Comparison of ENCODE assay signal across 25 cellular contexts in genomic region chr1:78089015-78089414, GRCh38.
"Had no signal": no experiment of that assay in that cellular context is flagged by ENCODE, and none has a peak within 500 bp of the region (broad histone marks: within the 10 kb centered on the region; RNA-seq: fewer than 3 reads in every experiment).

No MANE protein-coding gene starts in this region.

- H3K9me3 ChIP-seq: prostate gland, sigmoid colon had no signal

- DNase-seq: cerebellar nuclear complex; effector CD8-positive, alpha-beta T cell; endodermal cell; esophagus squamous epithelium; head of caudate nucleus; mesenchymal stem cell; naive thymus-derived CD4-positive, alpha-beta T cell; sigmoid colon; spleen; stimulated activated CD4-positive, alpha-beta T cell treated with anti-CD3 and anti-CD28 coated beads, Interleukin-2, amount 100 ng/mL, for 48 hours; stimulated activated naive B cell treated with anti-CD40 and anti-IgM and Interleukin-4, amounts not matched to agents 10 μg/mL and 1 μg/mL and 100 μg/mL, for 72 hours; upper lobe of left lung had no signal

- H3K27me3 Mint-ChIP-seq: dendritic cell treated with granulocyte-macrophage colony-stimulating factor and Interleukin-4, amounts not matched to agents 40 ng/mL and 50 ng/mL, for 4 days; stimulated activated naive CD8-positive, alpha-beta T cell treated with anti-CD3 and anti-CD28 coated beads, Interleukin-15, Interleukin-2, amounts not matched to agents 100 ng/mL and 50 ng/mL, for 24 hours had no signal

- H2AFZ ChIP-seq: neural progenitor cell had no signal

- H3K27ac Mint-ChIP-seq: dendritic cell treated with granulocyte-macrophage colony-stimulating factor and Interleukin-4, amounts not matched to agents 40 ng/mL and 50 ng/mL, for 4 days; endodermal cell; mesothelial cell of epicardium; naive thymus-derived CD4-positive, alpha-beta T cell; nephron; neural progenitor cell; stimulated activated naive B cell treated with anti-CD40 and anti-IgM and Interleukin-4, amounts not matched to agents 10 μg/mL and 1 μg/mL and 100 μg/mL, for 72 hours; stimulated activated naive CD8-positive, alpha-beta T cell treated with anti-CD3 and anti-CD28 coated beads, Interleukin-15, Interleukin-2, amounts not matched to agents 100 ng/mL and 50 ng/mL, for 24 hours had no signal

- H3K4me3 Mint-ChIP-seq: dendritic cell treated with granulocyte-macrophage colony-stimulating factor and Interleukin-4, amounts not matched to agents 40 ng/mL and 50 ng/mL, for 4 days; endodermal cell; mesothelial cell of epicardium; naive thymus-derived CD4-positive, alpha-beta T cell; nephron; neural progenitor cell; stimulated activated naive B cell treated with anti-CD40 and anti-IgM and Interleukin-4, amounts not matched to agents 10 μg/mL and 1 μg/mL and 100 μg/mL, for 72 hours; stimulated activated naive CD8-positive, alpha-beta T cell treated with anti-CD3 and anti-CD28 coated beads, Interleukin-15, Interleukin-2, amounts not matched to agents 100 ng/mL and 50 ng/mL, for 24 hours had no signal

- FAIRE-seq: colon, frontal cortex, keratinocyte, urothelium cell line had no signal

- H3K4me3 ChIP-seq: esophagus squamous epithelium, neural progenitor cell, prostate gland, right atrium auricular region, sigmoid colon, spleen, thoracic aorta, tibial nerve, upper lobe of left lung had no signal

- H3K4me2 ChIP-seq: neural progenitor cell had no signal

- ATAC-seq: naive thymus-derived CD4-positive, alpha-beta T cell had no signal

- H3K27me3 ChIP-seq: esophagus squamous epithelium, neural progenitor cell, right atrium auricular region, sigmoid colon, spleen, tibial nerve, upper lobe of left lung had no signal

- H3K4me1 ChIP-seq: esophagus squamous epithelium, neural progenitor cell, prostate gland, right atrium auricular region, sigmoid colon, spleen, tibial nerve, upper lobe of left lung had no signal

- H3K9ac ChIP-seq: neural progenitor cell had no signal

- H3K27ac ChIP-seq: esophagus squamous epithelium, neural progenitor cell, prostate gland, right atrium auricular region, sigmoid colon, spleen, thoracic aorta, tibial nerve, upper lobe of left lung had no signal

- H3K36me3 ChIP-seq: esophagus squamous epithelium, neural progenitor cell, prostate gland, right atrium auricular region, sigmoid colon, thoracic aorta, tibial nerve, upper lobe of left lung had no signal

- H3K4me1 Mint-ChIP-seq: endodermal cell; mesothelial cell of epicardium; naive thymus-derived CD4-positive, alpha-beta T cell; nephron; neural progenitor cell had no signal

- H3K36me3 Mint-ChIP-seq: neural progenitor cell had no signal
